19 cellular contexts compared by ENCODE assay signal in genomic region chr18:71168576-71169145, GRCh38.
A peak's percentile ranks its signal among the peaks of the same experiment; 100 is the strongest.
DNase-seq lines count a peak whose midpoint lies in the region; ATAC-seq and TF ChIP-seq lines count a peak whose summit lies in the region.
"Had no signal": no experiment of that assay in that cellular context is flagged by ENCODE, and none has a peak within 500 bp of the region (broad histone marks: within the 10 kb centered on the region; RNA-seq: fewer than 3 reads in every experiment).

No MANE protein-coding gene starts in this region.

- no peak for TF ChIP-seq CTCF in SK-N-SH (IDR thresholded peaks at IDR 0.05)
- no peak for TF ChIP-seq CTCF in fibroblast of the aortic adventitia (IDR thresholded peaks at IDR 0.05; ENCODE audit: insufficient read depth, low read length)

- ATAC-seq in SK-N-SH treated with all-trans-retinoic acid at 6 μM for 48 hours, result no peak
- no peak for ATAC-seq in GM18867 (IDR thresholded peaks at IDR 0.05; ENCODE audit: unreplicated experiment)
- no peak for ATAC-seq in GM18519 (IDR thresholded peaks at IDR 0.05; ENCODE audit: low FRiP score, unreplicated experiment)
- ATAC-seq: GM23338, HCT116, Right ventricle myocardium inferior had no signal

- TF ChIP-seq RAD21 in SK-N-SH (IDR thresholded peaks at IDR 0.05; ENCODE audit: low read length), result no peak

- no peak overlapping the region for H3K9ac ChIP-seq in SK-N-SH

- POLR2A ChIA-PET in SK-N-SH (lab: Yijun Ruan, JAX), result no interaction called here

- H3K9me2 ChIP-seq in SK-N-SH, result no peaks in the 10 kb centered on the region

- DNase-seq in SK-N-SH, result no peak
- peak; percentile 26 for DNase-seq in SK-MEL-5 (ENCODE audit: low read depth, low spot score)
- DNase-seq in fibroblast of the aortic adventitia (ENCODE audit: low read depth), result peak; percentile 17
- DNase-seq in stimulated activated CD4-positive, alpha-beta T cell treated with anti-CD3 and anti-CD28 coated beads, Interleukin-2, amount 100 ng/mL, for 24 hours, result no peak
- DNase-seq in stimulated activated CD4-positive, alpha-beta T cell treated with anti-CD3 and anti-CD28 coated beads, Interleukin-4, amount 100 ng/mL, for 1 hour, result no peak
- DNase-seq: 8988T; CD8-positive, alpha-beta memory T cell; DMS79 treated with DMSO at 0.1 percent for 48 hours; MV-4-11; NCI-H1417; NCI-H187 treated with DMSO at 0.1 percent for 48 hours; NCI-H510A treated with DMSO at 0.1 percent for 48 hours had no signal

- H3K79me2 ChIP-seq in SK-N-SH (ENCODE audit: insufficient read depth), result no peaks in the 10 kb centered on the region

- no peaks in the 10 kb centered on the region for H3F3A ChIP-seq in SK-N-SH (replicated peaks; ENCODE audit: insufficient read depth)

- CTCF ChIA-PET in SK-N-SH (lab: Yijun Ruan, JAX), result no interaction called here

- H3K4me2 ChIP-seq in SK-N-SH, result no peak overlapping the region
- H3K4me2 ChIP-seq: GM23338 had no signal

- WGBS in SK-N-SH (ENCODE audit: low lambda C conversion rate), result 72% methylated on average over 4 of the region's 4 CpGs

- H3K27ac ChIP-seq in SK-N-SH (ENCODE audit: low read depth in 2 of 2, low read length in 1 of 2), result no peak overlapping the region
- H3K27ac ChIP-seq: HL-60 had no signal

- no peaks in the 10 kb centered on the region for H3K36me3 ChIP-seq in SK-N-SH (replicated peaks in 1 of 2; ENCODE audit: control insufficient read depth in 1 of 2, insufficient read depth in 2 of 2, low read length in 1 of 2)

- in situ Hi-C loops in SK-MEL-5 (cut with HindIII; ENCODE audit: low pct_unique_long_range_greater_than_20kb, low sequenced_read_pairs), result no loop called here

- H3K4me3 ChIP-seq in SK-N-SH (ENCODE audit: low read depth in 2 of 2, low read length in 1 of 2) (no peak overlapping the region), fibroblast of the aortic adventitia (ENCODE audit: low read depth, low read length) (no peak overlapping the region)
- H3K4me3 ChIP-seq: GM23338 had no signal

- H3K4me1 ChIP-seq in SK-N-SH (ENCODE audit: control insufficient read depth in 1 of 2, insufficient read depth in 2 of 2, low read depth in 1 of 2, low read length in 1 of 2), result peaks cover 0 to 8% of the 10 kb centered on the region in 2 experiments; a peak in 2 of 4 replicates

- no peak for TF ChIP-seq EP300 in SK-N-SH (IDR thresholded peaks at IDR 0.05; ENCODE audit: borderline replicate concordance in 1 of 2, low read depth in 1 of 2, low read length in 1 of 2)

- peak overlapping the region; percentile 33; the same call in 1 of the 2 replicates for H2AFZ ChIP-seq in SK-N-SH (ENCODE audit: low read depth)
- H2AFZ ChIP-seq: GM23338 had no signal

- no peaks in the 10 kb centered on the region for H3K27me3 ChIP-seq in SK-N-SH (ENCODE audit: insufficient read depth)

- H3K9me3 ChIP-seq in SK-N-SH, result no peaks in the 10 kb centered on the region

- H4K20me1 ChIP-seq in SK-N-SH (ENCODE audit: insufficient read depth), result no peaks in the 10 kb centered on the region

TF ChIP-seq in SK-N-SH, 30 proteins besides CTCF, POLR2A, EP300 and RAD21 (continues in another document):
- TF ChIP-seq TCF12 (IDR thresholded peaks at IDR 0.05) (no peak), MAX (IDR thresholded peaks at IDR 0.05; ENCODE audit: low read depth) (no peak), REST (IDR thresholded peaks at IDR 0.05; ENCODE audit: low read depth, low read length) (no peak), USF2 (IDR thresholded peaks at IDR 0.05; ENCODE audit: borderline replicate concordance, low read depth, low read length) (no peak), SIN3A (IDR thresholded peaks at IDR 0.05; ENCODE audit: borderline replicate concordance, low read depth, low read length) (no peak), GABPA (IDR thresholded peaks at IDR 0.05; ENCODE audit: low read depth) (no peak), EZH2phosphoT487 (IDR thresholded peaks at IDR 0.05; ENCODE audit: borderline replicate concordance, low read depth) (no peak), RXRA (IDR thresholded peaks at IDR 0.05; ENCODE audit: borderline replicate concordance, low read depth) (no peak), MXI1 (IDR thresholded peaks at IDR 0.05; ENCODE audit: low read depth, low read length) (no peak)

TF ChIP-seq in SK-N-SH treated with all-trans-retinoic acid at 6 μM for 48 hours, 23 proteins besides CTCF, POLR2A, EP300 and RAD21:
- TF ChIP-seq ZC3H10 (CRISPR knock-in tag; IDR thresholded peaks at IDR 0.05) (no peak), ESRRG (CRISPR knock-in tag; IDR thresholded peaks at IDR 0.05) (no peak), PATZ1 (CRISPR knock-in tag; IDR thresholded peaks at IDR 0.05; ENCODE audit: borderline replicate concordance) (no peak), ZFP30 (CRISPR knock-in tag; IDR thresholded peaks at IDR 0.05) (no peak), POU6F1 (CRISPR knock-in tag; IDR thresholded peaks at IDR 0.05; ENCODE audit: borderline replicate concordance, low read depth) (no peak), RARB (CRISPR knock-in tag; IDR thresholded peaks at IDR 0.05) (no peak), ARNTL (CRISPR knock-in tag; IDR thresholded peaks at IDR 0.05; ENCODE audit: borderline replicate concordance, low read depth) (no peak), PPARA (CRISPR knock-in tag; IDR thresholded peaks at IDR 0.05; ENCODE audit: borderline replicate concordance) (no peak), TCF4 (CRISPR knock-in tag; IDR thresholded peaks at IDR 0.05; ENCODE audit: borderline replicate concordance) (no peak), ZNF565 (CRISPR knock-in tag; conservative IDR thresholded peaks at IDR 0.05; ENCODE audit: low read depth) (no peak), ISL1 (CRISPR knock-in tag; IDR thresholded peaks at IDR 0.05) (no peak), ZNF8 (CRISPR knock-in tag; IDR thresholded peaks at IDR 0.05) (no peak)

Comparison
In these comparisons a context has a peak if more than half of its experiments do, and no peak if none do; other contexts are left out.
1. DNase-seq: peak in SK-MEL-5 (single experiment) and fibroblast of the aortic adventitia (single experiment); none in SK-N-SH (single experiment), stimulated activated CD4-positive, alpha-beta T cell treated with anti-CD3 and anti-CD28 coated beads, Interleukin-2, amount 100 ng/mL, for 24 hours (0 of 2) and stimulated activated CD4-positive, alpha-beta T cell treated with anti-CD3 and anti-CD28 coated beads, Interleukin-4, amount 100 ng/mL, for 1 hour (single experiment).